Comparison of ENCODE assay signal across 8 cellular contexts in genomic region chr11:36509694-36510566, GRCh38. TPM values are rescaled to one million over a fixed set of nuclear protein-coding genes. Genes with fewer than 3 reads are reported as not detected.
DNase-seq lines count a peak whose midpoint lies in the region; ATAC-seq lines count a peak whose summit lies in the region.

TRAF6 (minus strand) TSS chr11:36510272; CDS start chr11:36501515, 8,757 bp downstream.

- peaks cover 0 to 13% of the 10 kb centered on the region in 2 donors for H3K36me3 Mint-ChIP-seq in CD4-positive, alpha-beta memory T cell

- peak; percentile 82 to 88 (median 86) for DNase-seq in CD4-positive, alpha-beta memory T cell
- DNase-seq in NCI-H82 treated with DMSO at 0.1 percent for 48 hours (lab: John Stamatoyannopoulos, UW; ENCODE audit: unreplicated experiment) (peak; percentile 50), medulla oblongata (ENCODE audit: extremely low spot score) (peak; percentile 89)
- DNase-seq in activated CD8-positive, alpha-beta memory T cell treated with anti-CD3 and anti-CD28 coated beads for 1 hour (ENCODE audit: extremely low read depth in 1 of 2, low read depth in 1 of 2): peak; percentile 70 to 89
- DNase-seq in effector CD8-positive, alpha-beta T cell (lab: John Stamatoyannopoulos, UW): peak; percentile 77
- DNase-seq in stimulated activated CD8-positive, alpha-beta memory T cell treated with anti-CD3 and anti-CD28 coated beads, Interleukin-12 subunit alpha, Interleukin-12 subunit beta, amount 100 ng/mL, for 1 hour (ENCODE audit: low read depth): peak; percentile 88

- no peaks in the 10 kb centered on the region for H3K36me3 ChIP-seq in CD4-positive, alpha-beta memory T cell (ENCODE audit: insufficient read depth, low read length)

- POLR2A ChIA-PET in CD4-positive, alpha-beta memory T cell (lab: Charles Lee; ENCODE audit: partially characterized antibody): interaction anchor here (0.6 to 1.8 kb wide), 8 partner anchors 10 to 222 kb away, joined by 3 to 9 read pairs (median 3); partner anchors contain the start of gene COMMD9

- CTCF ChIA-PET in CD4-positive, alpha-beta memory T cell (lab: Charles Lee; ENCODE audit: partially characterized antibody): interaction anchor here (0.7 to 3.2 kb wide), 21 partner anchors 9 to 221 kb away, joined by 3 to 26 read pairs (median 4); partner anchors contain the start of gene COMMD9

- no peaks in the 10 kb centered on the region for H3K9me3 ChIP-seq in CD4-positive, alpha-beta memory T cell (ENCODE audit: control insufficient read depth in 1 of 2, low read length in 2 of 2)

- peak within 1 kb of the TSS; percentile 93 to 98 (median 96) for H3K27ac Mint-ChIP-seq in CD4-positive, alpha-beta memory T cell

- H3K4me3 ChIP-seq in CD4-positive, alpha-beta memory T cell (ENCODE audit: low read length in 2 of 2): peak within 1 kb of the TSS; percentile 63 to 96

- peaks cover 0 to 4% of the 10 kb centered on the region in 2 donors for H3K27me3 Mint-ChIP-seq in CD4-positive, alpha-beta memory T cell

- peaks cover 27 to 44% (median 31%) of the 10 kb centered on the region in 4 donors for H3K4me1 Mint-ChIP-seq in CD4-positive, alpha-beta memory T cell

- peak within 1 kb of the TSS; percentile 94 to 99 (median 98) for H3K4me3 Mint-ChIP-seq in CD4-positive, alpha-beta memory T cell

- intact Hi-C loops in CD4-positive, alpha-beta memory T cell (cut with micrococcal nuclease): loop anchor here (1.0 to 2.0 kb wide), 3 partner anchors 17 to 847 kb away; partner anchors contain the start of genes COMMD9 and TRIM44

- peaks cover 0 to 1% (median 0%) of the 10 kb centered on the region in 8 donors for H3K9me3 Mint-ChIP-seq in CD4-positive, alpha-beta memory T cell

- peak within 1 kb of the TSS; percentile 78 for H3K27ac ChIP-seq in CD4-positive, alpha-beta memory T cell (ENCODE audit: low read depth, low read length)

- ATAC-seq in GM19372 (IDR thresholded peaks at IDR 0.05; ENCODE audit: low read depth, unreplicated experiment): peak; percentile 92
- ATAC-seq in HG03521 (IDR thresholded peaks at IDR 0.05; ENCODE audit: unreplicated experiment): peak; percentile 98

- H3K27me3 ChIP-seq in CD4-positive, alpha-beta memory T cell (ENCODE audit: insufficient read depth, low read length): peaks cover 4% of the 10 kb centered on the region

- H3K4me1 ChIP-seq in CD4-positive, alpha-beta memory T cell (ENCODE audit: insufficient read depth, low read length): peaks cover 35% of the 10 kb centered on the region

RNA-seq across cellular contexts. Expression of gene TRAF6, which starts in this region (rescaled TPM):
- 10 to 100 TPM; 22.0 to 23.7 TPM for total RNA-seq in CD4-positive, alpha-beta memory T cell
- polyA plus RNA-seq in CD4-positive, alpha-beta memory T cell: 10 to 100 TPM; 10.3 to 12.2 TPM

Comparison
In these comparisons a context has a peak if more than half of its experiments do, and no peak if none do; other contexts are left out.
1. Peak in every context shown above with its lines: DNase-seq, ATAC-seq, H3K4me3 ChIP-seq and H3K27ac ChIP-seq.